In the genomic region with DNA sequence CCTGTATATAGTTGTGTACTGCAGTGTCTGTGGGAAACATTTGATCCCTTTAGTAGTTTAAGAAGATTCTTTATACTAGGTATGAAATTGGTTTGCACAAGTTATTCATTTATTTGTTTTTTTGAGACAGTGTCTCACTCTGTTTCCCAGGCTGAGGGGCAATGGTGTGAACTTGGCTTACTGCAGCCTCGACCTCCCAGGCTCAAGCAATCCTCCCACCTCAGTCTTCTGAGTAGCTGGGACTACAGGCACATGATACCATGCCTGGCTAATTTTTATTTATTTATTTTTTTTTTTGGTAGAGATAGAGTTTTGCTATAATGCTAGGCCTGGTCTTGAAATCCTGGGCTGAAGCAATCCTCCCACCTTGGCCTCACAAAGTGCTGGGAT, we compare ENCODE assay signal across 17 cellular contexts.
DNase-seq lines count a peak whose midpoint lies in the region; ATAC-seq, FAIRE-seq and TF ChIP-seq lines count a peak whose summit lies in the region.
"Had no signal": no experiment of that assay in that cellular context is flagged by ENCODE, and none has a peak within 500 bp of the region (broad histone marks: within the 10 kb centered on the region; RNA-seq: fewer than 3 reads in every experiment).

No MANE protein-coding gene starts in this region.

- H3K4me2 ChIP-seq in HCT116 (ENCODE audit: low read length) (peak overlapping the region; percentile 71), keratinocyte (ENCODE audit: control insufficient read depth, extremely low read depth, insufficient read depth, low read depth, low read length) (peak overlapping the region; percentile 60)

- no peaks in the 10 kb centered on the region for H3K9me3 ChIP-seq in A673 (ENCODE audit: low read depth, low read length, poor library complexity, severe bottlenecking)
- no peaks in the 10 kb centered on the region for H3K9me3 ChIP-seq in HCT116 (ENCODE audit: control insufficient read depth in 1 of 2, insufficient read depth in 1 of 2, low read depth in 1 of 2, low read length in 2 of 2)
- H3K9me3 ChIP-seq in keratinocyte (ENCODE audit: control insufficient read depth, low read depth, low read length) = no peaks in the 10 kb centered on the region

- H3K4me1 ChIP-seq in A673 (ENCODE audit: insufficient read depth, low read length, poor library complexity, severe bottlenecking) = peaks cover 32% of the 10 kb centered on the region
- peaks cover 6 to 21% of the 10 kb centered on the region in 2 experiments; a peak in 2 of 4 replicates for H3K4me1 ChIP-seq in HCT116 (ENCODE audit: control insufficient read depth in 1 of 2, insufficient read depth in 2 of 2, low read length in 2 of 2)
- peaks cover 29% of the 10 kb centered on the region for H3K4me1 ChIP-seq in keratinocyte (ENCODE audit: control insufficient read depth, extremely low read depth, insufficient read depth, low read length)
- H3K4me1 ChIP-seq in foreskin keratinocyte = peaks cover 23% of the 10 kb centered on the region

- H3K36me3 ChIP-seq in A673 (ENCODE audit: insufficient read depth, low read length, poor library complexity, severe bottlenecking) (no peaks in the 10 kb centered on the region), HCT116 (ENCODE audit: control insufficient read depth in 1 of 2, insufficient read depth in 2 of 2, low read length in 2 of 2) (no peaks in the 10 kb centered on the region), keratinocyte (ENCODE audit: control insufficient read depth in 2 of 2, extremely low read depth in 1 of 2, insufficient read depth in 2 of 2, low read length in 2 of 2) (no peaks in the 10 kb centered on the region)
- H3K36me3 ChIP-seq: MG63 had no signal

- intact Hi-C loops in A673 (cut with micrococcal nuclease; ENCODE audit: unreplicated experiment) = no loop called here
- intact Hi-C loops in HCT116 (cut with micrococcal nuclease) = no loop called here

- POLR2A ChIA-PET in A673 (lab: Charles Lee; ENCODE audit: low non-redundant PET) = no interaction called here
- POLR2A ChIA-PET in HCT116 (lab: Charles Lee) = interaction anchor here (1.0 kb wide), 1 partner anchor 9 kb away, joined by 3 read pairs; no protein-coding TSS in a partner anchor

- H3K9me2 ChIP-seq in HCT116 (ENCODE audit: insufficient read depth) = no peaks in the 10 kb centered on the region

- H3K9ac ChIP-seq in HCT116 (ENCODE audit: low read length) (no peak overlapping the region), keratinocyte (ENCODE audit: control insufficient read depth, extremely low read depth, insufficient read depth, low read length) (no peak overlapping the region)

- BruUV-seq in A673 (replicated peaks; lab: Mats Ljungman, UMichigan) = no TSS peak
- TSS peak; percentile 100 for BruUV-seq in HCT116 (replicated peaks; lab: Mats Ljungman, UMichigan)

- dilution Hi-C loops in keratinocyte (cut with MboI; ENCODE audit: extremely low pct_ligation_motif_present, low sequenced_read_pairs) = no loop called here

- H4K20me1 ChIP-seq in HCT116 (ENCODE audit: insufficient read depth) = no peaks in the 10 kb centered on the region
- H4K20me1 ChIP-seq in keratinocyte (ENCODE audit: control insufficient read depth, extremely low read depth, insufficient read depth, low read length) = no peaks in the 10 kb centered on the region

- TF ChIP-seq CTCF in A673 (conservative IDR thresholded peaks at IDR 0.05; ENCODE audit: low read depth, low read length) (no peak), HCT116 (IDR thresholded peaks at IDR 0.05 in 2 of 3, conservative IDR thresholded peaks at IDR 0.05 in 1 of 3; ENCODE audit: borderline replicate concordance in 1 of 3, insufficient read depth in 1 of 3, low read depth in 2 of 3, low read length in 2 of 3) (no peak), keratinocyte (optimal IDR thresholded peaks at IDR 0.05 in 1 of 3, IDR thresholded peaks at IDR 0.05 in 1 of 3, conservative IDR thresholded peaks at IDR 0.05 in 1 of 3; ENCODE audit: extremely low read depth in 1 of 3, insufficient read depth in 2 of 3, low read length in 3 of 3) (no peak), foreskin keratinocyte (conservative IDR thresholded peaks at IDR 0.05) (no peak)

- no peak for TF ChIP-seq RAD21 in HCT116 (IDR thresholded peaks at IDR 0.05; ENCODE audit: low read depth)

- H3K27ac ChIP-seq in A673 (ENCODE audit: low read depth, low read length, poor library complexity, severe bottlenecking) = peak overlapping the region; percentile 21
- H3K27ac ChIP-seq in HCT116 (ENCODE audit: low read depth, low read length) = no peak overlapping the region
- H3K27ac ChIP-seq in keratinocyte (ENCODE audit: control insufficient read depth, insufficient read depth, low read length) = peak overlapping the region; percentile 44
- no peak overlapping the region for H3K27ac ChIP-seq in foreskin keratinocyte

- DNase-seq in A673 (ENCODE audit: low spot score) = no peak
- DNase-seq in HCT116 (ENCODE audit: low read depth, low spot score) = no peak
- no peak for DNase-seq in keratinocyte (ENCODE audit: low read depth, low spot score)
- DNase-seq in activated CD4-positive, CD25-positive, alpha-beta regulatory T cell treated with anti-CD3 and anti-CD28 coated beads, Interleukin-2, amount 50 U/mL, for 72 hours = no peak
- DNase-seq in foreskin keratinocyte = no peak
- DNase-seq: CD4-positive, alpha-beta T cell; DMS79 treated with DMSO at 0.1 percent for 48 hours; GDM1; MG63; NCI-H1092 treated with DMSO at 0.1 percent for 48 hours; NCI-H1694 treated with DMSO at 0.1 percent for 48 hours; NCI-H345; NCI-H69; NK-92 treated with Interleukin-12 subunit alpha and Interleukin-12 subunit beta, amount 100 ng/mL, for 24 hours had no signal

- FAIRE-seq in keratinocyte (lab: Jason Lieb, UNC) = no peak
- FAIRE-seq: GM12892 had no signal

- TF ChIP-seq POLR2A in HCT116 (IDR thresholded peaks at IDR 0.05; ENCODE audit: borderline replicate concordance, extremely low read depth, insufficient read depth, insufficient read length) = no peak

- H3K27me3 ChIP-seq in A673 (replicated peaks; ENCODE audit: insufficient read depth, low read depth, low read length, poor library complexity) = no peaks in the 10 kb centered on the region
- H3K27me3 ChIP-seq in HCT116 (ENCODE audit: insufficient read depth, low read length) = no peaks in the 10 kb centered on the region
- no peaks in the 10 kb centered on the region for H3K27me3 ChIP-seq in keratinocyte (ENCODE audit: control insufficient read depth, extremely low read depth, insufficient read depth, low read length)
- H3K27me3 ChIP-seq in foreskin keratinocyte = no peaks in the 10 kb centered on the region
- H3K27me3 ChIP-seq: MG63 had no signal

- H2AFZ ChIP-seq in HCT116 (ENCODE audit: low read depth, low read length, poor library complexity, severe bottlenecking) (peak overlapping the region; percentile 55), keratinocyte (ENCODE audit: control insufficient read depth, low read length) (no peak overlapping the region)

- H3K4me3 ChIP-seq in A673 (ENCODE audit: low read depth, low read length, poor library complexity, severe bottlenecking) = no peak overlapping the region
- H3K4me3 ChIP-seq in HCT116 (replicated peaks in 1 of 2; ENCODE audit: low read depth in 1 of 2, low read length in 2 of 2) = peak overlapping the region in 1 of 2 experiments; percentile 6; a peak in 1 of 4 replicates
- H3K4me3 ChIP-seq in keratinocyte (ENCODE audit: control insufficient read depth in 2 of 3, extremely low read depth in 1 of 3, insufficient read depth in 2 of 3, low read depth in 1 of 3, low read length in 3 of 3) = peak overlapping the region in 1 of 3 experiments; percentile 29
- H3K4me3 ChIP-seq: MG63 had no signal

- ATAC-seq in HCT116 (0 out of 2 replicates have a peak, but pooled peaks have one; percentile 25), SK-N-SH treated with all-trans-retinoic acid at 6 μM for 48 hours (peak; percentile 58), foreskin keratinocyte (no peak), GM19452 (IDR thresholded peaks at IDR 0.05; ENCODE audit: unreplicated experiment) (no peak)

- no peaks in the 10 kb centered on the region for H3K79me2 ChIP-seq in HCT116 (ENCODE audit: insufficient read depth, low read length)
- H3K79me2 ChIP-seq in keratinocyte (ENCODE audit: control insufficient read depth, insufficient read depth, low read length) = no peaks in the 10 kb centered on the region

- no peaks in the 10 kb centered on the region for H3K9me1 ChIP-seq in keratinocyte (ENCODE audit: control insufficient read depth, extremely low read depth, insufficient read depth, low read length)

- CTCF ChIA-PET in A673 (lab: Charles Lee) = no interaction called here
- CTCF ChIA-PET in HCT116 (lab: Charles Lee) = no interaction called here

- RAD21 ChIA-PET in HCT116 (lab: Charles Lee; ENCODE audit: low non-redundant PET in 1 of 2, low total read pairs in 2 of 2, uncharacterized antibody in 2 of 2, unreplicated experiment in 2 of 2) = no interaction called here

TF ChIP-seq in HCT116, 20 proteins besides CTCF, POLR2A, EP300 and RAD21 (continues in another document):
- no peak for TF ChIP-seq CEBPB (IDR thresholded peaks at IDR 0.05; ENCODE audit: low read depth)

TF ChIP-seq in SK-N-SH treated with all-trans-retinoic acid at 6 μM for 48 hours, 23 proteins besides CTCF, POLR2A, EP300 and RAD21:
- no peak for TF ChIP-seq ZNF8 (CRISPR knock-in tag; IDR thresholded peaks at IDR 0.05)
- no peak for TF ChIP-seq GLIS3 (CRISPR knock-in tag; IDR thresholded peaks at IDR 0.05)
- TF ChIP-seq ISL1 (CRISPR knock-in tag; IDR thresholded peaks at IDR 0.05) = no peak
- no peak for TF ChIP-seq ZFP3 (CRISPR knock-in tag; IDR thresholded peaks at IDR 0.05)
- no peak for TF ChIP-seq BACH2 (CRISPR knock-in tag; IDR thresholded peaks at IDR 0.05; ENCODE audit: borderline replicate concordance)
- no peak for TF ChIP-seq ZNF565 (CRISPR knock-in tag; conservative IDR thresholded peaks at IDR 0.05; ENCODE audit: low read depth)

Comparison
In these comparisons a context has a peak if more than half of its experiments do, and no peak if none do; other contexts are left out.
1. H3K27ac ChIP-seq: peak in A673 (single experiment) and keratinocyte (single experiment); none in HCT116 (single experiment) and foreskin keratinocyte (single experiment).
2. ATAC-seq: peak in HCT116 (single experiment) and SK-N-SH treated with all-trans-retinoic acid at 6 μM for 48 hours (single experiment); none in foreskin keratinocyte (single experiment) and GM19452 (single experiment).